In the genomic region with DNA sequence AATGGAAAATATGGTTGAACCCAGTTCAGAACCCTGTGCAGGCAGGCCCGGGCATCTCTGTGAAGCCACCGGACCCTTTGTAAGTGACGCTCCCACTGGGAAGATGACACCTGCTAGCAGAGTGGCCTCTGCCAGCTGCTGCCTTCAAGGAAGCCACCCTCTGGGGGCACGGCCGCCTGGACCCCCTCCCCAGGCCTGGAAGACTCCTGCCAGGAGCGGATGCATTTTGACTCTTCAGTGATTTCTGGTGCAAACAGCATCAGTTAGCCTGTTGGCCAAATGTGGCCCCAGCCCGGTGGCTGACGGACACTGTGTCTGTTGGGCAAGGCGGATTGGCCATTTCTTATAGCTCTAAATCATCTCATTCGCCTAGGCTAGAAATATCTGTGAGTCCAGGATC, we compare ENCODE assay signal across 31 cellular contexts.
"Had no signal": no experiment of that assay in that cellular context is flagged by ENCODE, and none has a peak within 500 bp of the region (broad histone marks: within the 10 kb centered on the region; RNA-seq: fewer than 3 reads in every experiment).

No MANE protein-coding gene starts in this region.

- FAIRE-seq: colon, endothelial cell of umbilical vein had no signal

- H3K36me3 ChIP-seq: adrenal gland, esophagus squamous epithelium, gastroesophageal sphincter had no signal

- H3K27ac Mint-ChIP-seq: activated B cell treated with CpG ODN at 0.5 μM for 24 hours; activated CD8-positive, alpha-beta T cell treated with anti-CD3 and anti-CD28 coated beads for 36 hours; activated naive CD4-positive, alpha-beta T cell treated with anti-CD3 and anti-CD28 coated beads for 36 hours; activated naive CD4-positive, alpha-beta T cell treated with anti-CD3 and anti-CD28 coated beads, Interleukin-2, amount 50 U/mL, for 24 hours; activated naive CD8-positive, alpha-beta T cell treated with anti-CD3 and anti-CD28 coated beads for 36 hours; activated naive CD8-positive, alpha-beta T cell treated with anti-CD3 and anti-CD28 coated beads, Interleukin-2, amount 50 U/mL, for 24 hours; activated T-helper 1 cell treated with anti-CD3 and anti-CD28 coated beads, Interleukin-12 subunit alpha, Interleukin-12 subunit beta, Interleukin-2, Interleukin-4 antibody, amounts not matched to agents 30 ng/mL and 10 ng/mL and 1 ng/mL, durations not matched to agents 14 hours and 24 hours and 36 hours; activated T-helper 2 cell treated with anti-CD3 and anti-CD28 coated beads, Interferon-gamma antibody, Interleukin-2, Interleukin-4, amounts not matched to agents 10 μg/mL and 5 μg/mL and 100 μg/mL, durations not matched to agents 14 hours and 24 hours and 36 hours; effector memory CD8-positive, alpha-beta T cell had no signal

- H3K27me3 ChIP-seq: adrenal gland, body of pancreas, gastroesophageal sphincter had no signal

- H3K4me1 ChIP-seq: adrenal gland, gastroesophageal sphincter had no signal

- H3K9me3 ChIP-seq: adrenal gland, body of pancreas, esophagus squamous epithelium, gastroesophageal sphincter had no signal

- ATAC-seq: activated CD4-positive, CD25-positive, alpha-beta regulatory T cell treated with anti-CD3 and anti-CD28 coated beads, Interleukin-2, amount 50 U/mL, for 24 hours; activated CD8-positive, alpha-beta T cell treated with anti-CD3 and anti-CD28 coated beads for 36 hours; activated naive CD8-positive, alpha-beta T cell treated with anti-CD3 and anti-CD28 coated beads, Interleukin-2, amount 50 U/mL, for 24 hours; body of pancreas; effector memory CD8-positive, alpha-beta T cell; gastroesophageal sphincter had no signal

- H3K27ac ChIP-seq: adrenal gland, body of pancreas, epithelial cell of prostate, esophagus squamous epithelium, gastroesophageal sphincter had no signal

- H3K4me3 ChIP-seq: adrenal gland, body of pancreas, esophagus squamous epithelium, gastroesophageal sphincter had no signal

- H3K4me1 Mint-ChIP-seq: activated B cell treated with CpG ODN at 0.5 μM for 24 hours; activated naive CD4-positive, alpha-beta T cell treated with anti-CD3 and anti-CD28 coated beads, Interleukin-2, amount 50 U/mL, for 24 hours; activated naive CD8-positive, alpha-beta T cell treated with anti-CD3 and anti-CD28 coated beads for 36 hours; activated naive CD8-positive, alpha-beta T cell treated with anti-CD3 and anti-CD28 coated beads, Interleukin-2, amount 50 U/mL, for 24 hours had no signal

- H3K27me3 Mint-ChIP-seq: activated B cell treated with CpG ODN at 0.5 μM for 24 hours; activated CD8-positive, alpha-beta T cell treated with anti-CD3 and anti-CD28 coated beads for 36 hours; activated naive CD4-positive, alpha-beta T cell treated with anti-CD3 and anti-CD28 coated beads, Interleukin-2, amount 50 U/mL, for 24 hours; activated naive CD8-positive, alpha-beta T cell treated with anti-CD3 and anti-CD28 coated beads for 36 hours; activated naive CD8-positive, alpha-beta T cell treated with anti-CD3 and anti-CD28 coated beads, Interleukin-2, amount 50 U/mL, for 24 hours had no signal

- H3K36me3 Mint-ChIP-seq: activated naive CD4-positive, alpha-beta T cell treated with anti-CD3 and anti-CD28 coated beads, Interleukin-2, amount 50 U/mL, for 24 hours; activated naive CD8-positive, alpha-beta T cell treated with anti-CD3 and anti-CD28 coated beads for 36 hours had no signal

- H3K9me3 Mint-ChIP-seq: activated B cell treated with CpG ODN at 0.5 μM for 24 hours; activated CD8-positive, alpha-beta T cell treated with anti-CD3 and anti-CD28 coated beads for 36 hours; activated naive CD4-positive, alpha-beta T cell treated with anti-CD3 and anti-CD28 coated beads for 36 hours; activated naive CD4-positive, alpha-beta T cell treated with anti-CD3 and anti-CD28 coated beads, Interleukin-2, amount 50 U/mL, for 24 hours; activated naive CD8-positive, alpha-beta T cell treated with anti-CD3 and anti-CD28 coated beads for 36 hours; activated naive CD8-positive, alpha-beta T cell treated with anti-CD3 and anti-CD28 coated beads, Interleukin-2, amount 50 U/mL, for 24 hours; activated T-helper 1 cell treated with anti-CD3 and anti-CD28 coated beads, Interleukin-12 subunit alpha, Interleukin-12 subunit beta, Interleukin-2, Interleukin-4 antibody, amounts not matched to agents 30 ng/mL and 10 ng/mL and 1 ng/mL, durations not matched to agents 14 hours and 24 hours and 36 hours; activated T-helper 2 cell treated with anti-CD3 and anti-CD28 coated beads, Interferon-gamma antibody, Interleukin-2, Interleukin-4, amounts not matched to agents 10 μg/mL and 5 μg/mL and 100 μg/mL, durations not matched to agents 14 hours and 24 hours and 36 hours; effector memory CD8-positive, alpha-beta T cell had no signal

- H3K4me3 Mint-ChIP-seq: activated B cell treated with CpG ODN at 0.5 μM for 24 hours; activated CD8-positive, alpha-beta T cell treated with anti-CD3 and anti-CD28 coated beads for 36 hours; activated naive CD4-positive, alpha-beta T cell treated with anti-CD3 and anti-CD28 coated beads for 36 hours; activated naive CD4-positive, alpha-beta T cell treated with anti-CD3 and anti-CD28 coated beads, Interleukin-2, amount 50 U/mL, for 24 hours; activated naive CD8-positive, alpha-beta T cell treated with anti-CD3 and anti-CD28 coated beads for 36 hours; activated naive CD8-positive, alpha-beta T cell treated with anti-CD3 and anti-CD28 coated beads, Interleukin-2, amount 50 U/mL, for 24 hours; activated T-helper 1 cell treated with anti-CD3 and anti-CD28 coated beads, Interleukin-12 subunit alpha, Interleukin-12 subunit beta, Interleukin-2, Interleukin-4 antibody, amounts not matched to agents 30 ng/mL and 10 ng/mL and 1 ng/mL, durations not matched to agents 14 hours and 24 hours and 36 hours; effector memory CD8-positive, alpha-beta T cell had no signal

- DNase-seq: activated B cell treated with CpG ODN at 0.5 μM for 24 hours; activated CD4-positive, alpha-beta T cell treated with anti-CD3 and anti-CD28 coated beads for 48 hours; activated CD4-positive, alpha-beta T cell treated with anti-CD3 and anti-CD28 coated beads, Interleukin-2, amount 50 U/mL, for 1 hour; activated CD4-positive, alpha-beta T cell treated with anti-CD3 and anti-CD28 coated beads, Interleukin-2, amount 50 U/mL, for 48 hours; activated CD8-positive, alpha-beta memory T cell treated with anti-CD3 and anti-CD28 coated beads for 24 hours; activated CD8-positive, alpha-beta T cell treated with anti-CD3 and anti-CD28 coated beads for 36 hours; activated effector memory CD4-positive, alpha-beta T cell treated with anti-CD3 and anti-CD28 coated beads, Interleukin-2, amount 50 U/mL, for 16 hours; activated naive CD4-positive, alpha-beta T cell treated with anti-CD3 and anti-CD28 coated beads for 36 hours; activated naive CD8-positive, alpha-beta T cell treated with anti-CD3 and anti-CD28 coated beads for 36 hours; activated naive CD8-positive, alpha-beta T cell treated with anti-CD3 and anti-CD28 coated beads, Interleukin-2, amount 50 U/mL, for 24 hours; activated T-cell treated with anti-CD3 and anti-CD28 coated beads, Interleukin-2, amount 50 U/mL, for 48 hours; adrenal gland; amygdala; aorta; caudate nucleus; cortex of kidney; dermis blood vessel endothelial cell; effector CD4-positive, alpha-beta T cell; effector memory CD8-positive, alpha-beta T cell; esophagus squamous epithelium; foreskin melanocyte; T-helper 2 cell had no signal
